ENCODE assay signal across 26 cellular contexts in the genomic region with DNA sequence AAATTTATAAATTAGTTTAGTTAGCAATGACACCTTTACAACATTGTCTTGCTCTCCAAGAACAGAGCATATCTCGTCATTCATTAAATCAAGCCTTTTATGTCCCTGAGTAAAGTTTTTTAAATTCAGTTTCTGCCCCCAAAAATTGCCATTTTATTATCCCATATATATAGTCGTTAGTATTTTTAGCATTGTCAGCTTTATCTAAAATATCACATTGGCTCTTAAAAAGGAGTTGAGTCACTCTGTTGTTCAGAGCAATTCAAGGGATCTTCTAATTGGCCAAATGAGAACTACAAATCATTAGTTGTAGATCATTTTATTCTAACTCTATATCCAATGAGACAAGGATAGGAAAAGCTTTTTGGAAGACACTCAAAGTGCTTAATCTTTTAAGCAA.
"Had no signal": no experiment of that assay in that cellular context is flagged by ENCODE, and none has a peak within 500 bp of the region (broad histone marks: within the 10 kb centered on the region; RNA-seq: fewer than 3 reads in every experiment).

No MANE protein-coding gene starts in this region.

- H3K9me3 ChIP-seq: colonic mucosa, esophagus squamous epithelium, gastrocnemius medialis, left lung, lower lobe of right lung, mucosa of descending colon had no signal

- H3K27me3 ChIP-seq: colonic mucosa, esophagus squamous epithelium, gastrocnemius medialis, heart right ventricle, left lung had no signal

- DNase-seq: colonic mucosa; cortex of kidney; effector CD8-positive, alpha-beta T cell; effector memory CD8-positive, alpha-beta T cell; endodermal cell; erythroblast; esophagus squamous epithelium; foreskin fibroblast; foreskin melanocyte; gastrocnemius medialis; glutamatergic neuron; head of caudate nucleus; heart right ventricle; hippocampal formation; left cardiac atrium; left lung; left ventricle myocardium superior; lower lobe of right lung; mesenchymal stem cell; mucosa of descending colon; naive B cell had no signal

- H3K4me1 ChIP-seq: colonic mucosa, esophagus squamous epithelium, gastrocnemius medialis, heart right ventricle, left lung, lower lobe of right lung had no signal

- FAIRE-seq: endometrium, islet of Langerhans, keratinocyte had no signal

- H3K4me3 ChIP-seq: colonic mucosa, esophagus squamous epithelium, gastrocnemius medialis, heart right ventricle, left lung, lower lobe of right lung, mucosa of descending colon had no signal

- H3K27ac ChIP-seq: colonic mucosa, epithelial cell of prostate, esophagus squamous epithelium, gastrocnemius medialis, heart right ventricle, left lung, lower lobe of right lung had no signal

- H3K36me3 ChIP-seq: colonic mucosa, esophagus squamous epithelium, gastrocnemius medialis, heart right ventricle, left lung, lower lobe of right lung had no signal

- ATAC-seq: effector memory CD8-positive, alpha-beta T cell; esophagus mucosa; gastrocnemius medialis; heart right ventricle; left cardiac atrium; left lung; left ventricle myocardium superior; lower lobe of right lung; mucosa of descending colon had no signal
